ENCODE assay signal across 7 cellular contexts in genomic region chr17:49026447-49026846, GRCh38. TPM values are rescaled to one million over a fixed set of nuclear protein-coding genes. Genes with fewer than 3 reads are reported as not detected.
"Had no signal": no experiment of that assay in that cellular context is flagged by ENCODE, and none has a peak within 500 bp of the region (broad histone marks: within the 10 kb centered on the region; RNA-seq: fewer than 3 reads in every experiment).

No MANE protein-coding gene starts in this region.

RNA-seq across cellular contexts. Expression of gene IGF2BP1, which starts 29.3 kb away (rescaled TPM):
- total RNA-seq: cardiac septum had no signal

RNA-seq across cellular contexts. Expression of gene GIP, which starts 58.1 kb away (rescaled TPM):
- total RNA-seq: activated CD4-positive, alpha-beta memory T cell treated with anti-CD3 and anti-CD28 coated beads for 36 hours; activated CD4-positive, alpha-beta T cell treated with anti-CD3 and anti-CD28 coated beads, Interleukin-2, amount 10 ng/mL, durations not matched to agents 7 days and 5 days; activated T-cell treated with anti-CD3 and anti-CD28 coated beads, Interleukin-2, amount 50 U/mL, for 4 hours; cardiac septum; LHCN-M2; M059J; SJSA1 had no signal
